ENCODE assay signal across 24 cellular contexts in the genomic region with DNA sequence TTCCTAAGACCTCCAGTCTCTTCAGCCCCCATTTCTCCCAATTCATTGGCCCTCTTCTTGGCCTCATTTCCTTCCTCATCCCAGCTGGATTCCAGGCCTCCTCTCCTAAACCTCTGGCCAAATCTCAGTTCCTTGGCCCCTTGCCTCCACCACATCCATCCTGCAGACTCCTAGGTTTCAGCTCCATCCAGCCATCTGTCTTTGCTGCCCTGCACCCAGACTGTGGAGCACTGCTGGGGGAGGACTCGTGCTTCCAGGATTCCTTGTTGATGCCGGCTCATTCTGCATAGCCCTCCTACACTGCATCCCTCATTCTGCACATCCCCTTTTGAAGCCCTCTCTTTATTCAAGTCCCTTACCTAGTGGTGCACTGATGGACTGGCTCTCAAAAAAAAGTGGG. TPM values are rescaled to one million over a fixed set of nuclear protein-coding genes. Genes with fewer than 3 reads are reported as not detected.
DNase-seq lines count a peak whose midpoint lies in the region; ATAC-seq, FAIRE-seq and TF ChIP-seq lines count a peak whose summit lies in the region.
"Had no signal": no experiment of that assay in that cellular context is flagged by ENCODE, and none has a peak within 500 bp of the region (broad histone marks: within the 10 kb centered on the region; RNA-seq: fewer than 3 reads in every experiment).

No MANE protein-coding gene starts in this region.

- BruUV-seq in IMR-90 (replicated peaks; lab: Mats Ljungman, UMichigan), result no TSS peak
- BruUV-seq in mammary epithelial cell (replicated peaks; lab: Mats Ljungman, UMichigan), result no TSS peak

- H2AK5ac ChIP-seq in IMR-90 (ENCODE audit: low read depth, low read length), result 0 out of 2 replicates have a peak overlapping the region, but pooled peaks have one; percentile 24

- H3K4me3 ChIP-seq in IMR-90 (ENCODE audit: insufficient read depth, low read depth, low read length), result no peak overlapping the region
- no peak overlapping the region for H3K4me3 ChIP-seq in bronchial epithelial cell (ENCODE audit: low read depth, low read length)
- no peak overlapping the region for H3K4me3 ChIP-seq in mammary epithelial cell (replicated peaks in 1 of 3; ENCODE audit: insufficient read depth in 1 of 3, low read depth in 2 of 3, low read length in 3 of 3)
- H3K4me3 ChIP-seq: GM23338 had no signal

- no peak overlapping the region for H4K8ac ChIP-seq in IMR-90 (ENCODE audit: low read depth in 2 of 2, low read length in 2 of 2)

- intact Hi-C loops in IMR-90 (cut with micrococcal nuclease) (loop anchor here (10.0 kb wide), 1 partner anchor 594 kb away; no protein-coding TSS in a partner anchor), posterior vena cava (cut with DNase I) (no loop called here), mammary epithelial cell (cut with micrococcal nuclease) (no loop called here)

- DNase-seq in IMR-90, result no peak
- no peak for DNase-seq in bronchial epithelial cell (ENCODE audit: low read depth)
- DNase-seq in posterior vena cava (ENCODE audit: low spot score), result peak; percentile 37
- no peak for DNase-seq in SHP77 treated with DMSO at 0.1 percent for 48 hours (lab: John Stamatoyannopoulos, UW)
- no peak for DNase-seq in mammary epithelial cell
- DNase-seq: ACHN; BE2C; C1 segment of cervical spinal cord; Caco-2; CD4-positive, CD25-positive, alpha-beta regulatory T cell; DMS153; DMS79; GDM1; HCEC 1CT had no signal

- peaks cover 49% of the 10 kb centered on the region for H3K4me1 Mint-ChIP-seq in nephron

- H4K91ac ChIP-seq in IMR-90 (ENCODE audit: insufficient read depth, low read depth, low read length), result no peak overlapping the region

- H3K79me2 ChIP-seq in mammary epithelial cell (ENCODE audit: insufficient read depth, low read length), result no peaks in the 10 kb centered on the region

- no peak for TF ChIP-seq RAD21 in IMR-90 (IDR thresholded peaks at IDR 0.05; ENCODE audit: low read length)

- no peak overlapping the region for H4K5ac ChIP-seq in IMR-90 (ENCODE audit: low read depth, low read length)

- no peaks in the 10 kb centered on the region for H4K20me1 ChIP-seq in IMR-90 (ENCODE audit: insufficient read depth, low read length)
- H4K20me1 ChIP-seq in mammary epithelial cell (ENCODE audit: insufficient read depth, low read length), result no peaks in the 10 kb centered on the region

- peak overlapping the region in 1 of 3 experiments; percentile 22 for H3K4me3 Mint-ChIP-seq in nephron
- H3K4me3 Mint-ChIP-seq: CD4-positive, CD25-positive, alpha-beta regulatory T cell; GM23338 had no signal

- H3K27ac ChIP-seq in IMR-90 (ENCODE audit: insufficient read depth, low read length) (no peak overlapping the region), mammary epithelial cell (ENCODE audit: insufficient read depth, low read depth, low read length) (no peak overlapping the region)
- H3K27ac ChIP-seq: HL-60 had no signal

- dilution Hi-C loops in IMR-90 (cut with HindIII; ENCODE audit: low sequenced_read_pairs, unreplicated experiment) (no loop called here), mammary epithelial cell (cut with HindIII; ENCODE audit: low sequenced_read_pairs) (no loop called here)

- no peak overlapping the region for H3K14ac ChIP-seq in IMR-90 (replicated peaks; ENCODE audit: low read depth, low read length)

- no peaks in the 10 kb centered on the region for H3K36me3 Mint-ChIP-seq in nephron (ENCODE audit: low read depth)
- H3K36me3 Mint-ChIP-seq: CD4-positive, CD25-positive, alpha-beta regulatory T cell had no signal

- H2BK15ac ChIP-seq in IMR-90 (ENCODE audit: low read depth, low read length), result no peak overlapping the region

- in situ Hi-C loops in IMR-90 (cut with MboI; ENCODE audit: low sequenced_read_pairs), result no loop called here
- in situ Hi-C loops in mammary epithelial cell (cut with MboI; ENCODE audit: low sequenced_read_pairs in 2 of 2), result loop anchor here in 1 of 2 donors (25.0 kb wide), 1 partner anchor 98 kb away; no protein-coding TSS in a partner anchor

- CTCF ChIA-PET in IMR-90 (lab: Yijun Ruan, JAX) (no interaction called here), mammary epithelial cell (lab: Charles Lee; ENCODE audit: low non-redundant PET) (no interaction called here)

- no peak overlapping the region for H3K18ac ChIP-seq in IMR-90 (ENCODE audit: low read depth, low read length)

- no CpG with 5 or more reads among the region's 2 CpGs for WGBS in IMR-90 (ENCODE audit: extremely low coverage in 2 of 2, insufficient read length in 1 of 2), 2 experiments
- WGBS in mammary epithelial cell (ENCODE audit: low coverage, missing lambda C conversion rate), result 73% methylated on average over 2 of the region's 2 CpGs

- no peaks in the 10 kb centered on the region for H3K9me3 Mint-ChIP-seq in nephron
- H3K9me3 Mint-ChIP-seq: CD4-positive, CD25-positive, alpha-beta regulatory T cell; GM23338 had no signal

- TF ChIP-seq CTCF in IMR-90 (conservative IDR thresholded peaks at IDR 0.05; ENCODE audit: low read depth, low read length) (no peak), bronchial epithelial cell (IDR thresholded peaks at IDR 0.05; ENCODE audit: insufficient read depth, low read length, severe bottlenecking) (no peak), nephron (IDR thresholded peaks at IDR 0.05; ENCODE audit: unreplicated experiment in 3 of 3) (no peak), mammary epithelial cell (conservative IDR thresholded peaks at IDR 0.05 in 1 of 2, IDR thresholded peaks at IDR 0.05 in 1 of 2; ENCODE audit: extremely low read depth in 1 of 2, insufficient read depth in 1 of 2, low read depth in 1 of 2, low read length in 2 of 2) (no peak)

- H3K4me1 ChIP-seq in IMR-90 (ENCODE audit: control insufficient read depth, insufficient read depth, low read length) (peaks cover 18% of the 10 kb centered on the region), mammary epithelial cell (ENCODE audit: insufficient read depth, low read length) (peaks cover 5% of the 10 kb centered on the region)
- H3K4me1 ChIP-seq: BE2C, Caco-2 had no signal

- ATAC-seq in IMR-90 (ENCODE audit: low read depth), result no peak
- ATAC-seq in activated CD4-positive, CD25-positive, alpha-beta regulatory T cell treated with anti-CD3 and anti-CD28 coated beads, Interleukin-2, amount 50 U/mL, for 24 hours, result no peak
- ATAC-seq: GM23338 had no signal

- H2AK9ac ChIP-seq in IMR-90 (replicated peaks; ENCODE audit: low read depth, low read length, poor library complexity), result no peak overlapping the region

- TF ChIP-seq POLR2A in IMR-90 (IDR thresholded peaks at IDR 0.05; ENCODE audit: low read depth, low read length), result no peak

- FAIRE-seq in bronchial epithelial cell (lab: Jason Lieb, UNC), result peak; percentile 28
- FAIRE-seq: A204.1, GM12892, GM18507, H54 had no signal

- H2BK120ac ChIP-seq in IMR-90 (ENCODE audit: low read depth, low read length), result no peak overlapping the region; the same call in 1 of the 2 replicates

- H2AFZ ChIP-seq in IMR-90 (replicated peaks; ENCODE audit: low read length, poor library complexity) (no peak overlapping the region), mammary epithelial cell (ENCODE audit: low read depth, low read length) (no peak overlapping the region)
- H2AFZ ChIP-seq: GM23338 had no signal

- H3K9me1 ChIP-seq in IMR-90 (ENCODE audit: insufficient read depth, low read length), result peaks cover 8% of the 10 kb centered on the region; the same call in 1 of the 2 replicates

- H3K4ac ChIP-seq in IMR-90 (ENCODE audit: low read depth, low read length), result no peak overlapping the region; the same call in 1 of the 2 replicates

- H3K79me1 ChIP-seq in IMR-90 (ENCODE audit: low read depth in 1 of 2, low read length in 2 of 2), result peaks cover 0 to 11% of the 10 kb centered on the region in 2 experiments; a peak in 1 of 4 replicates

- H3K23ac ChIP-seq in IMR-90 (ENCODE audit: low read depth, low read length), result no peak overlapping the region

- H3K9ac ChIP-seq in IMR-90 (ENCODE audit: low read depth, low read length), result no peak overlapping the region
- H3K9ac ChIP-seq in mammary epithelial cell (ENCODE audit: insufficient read depth, low read length), result no peak overlapping the region

- no peaks in the 10 kb centered on the region for H3K27me3 ChIP-seq in IMR-90 (ENCODE audit: control insufficient read depth, insufficient read depth, low read length)
- no peaks in the 10 kb centered on the region for H3K27me3 ChIP-seq in bronchial epithelial cell (ENCODE audit: control insufficient read depth, insufficient read depth, low read length)
- H3K27me3 ChIP-seq in mammary epithelial cell (ENCODE audit: insufficient read depth, low read length), result no peaks in the 10 kb centered on the region
- H3K27me3 ChIP-seq: BE2C had no signal

- no peak overlapping the region for H2BK20ac ChIP-seq in IMR-90 (ENCODE audit: low read depth, low read length)

- no peak overlapping the region for H2BK5ac ChIP-seq in IMR-90 (ENCODE audit: low read depth, low read length, poor library complexity, severe bottlenecking)

- no peaks in the 10 kb centered on the region for H3K9me3 ChIP-seq in IMR-90 (ENCODE audit: control insufficient read depth, insufficient read depth, low read length)
- H3K9me3 ChIP-seq in mammary epithelial cell (replicated peaks; ENCODE audit: insufficient read depth, low read length), result no peaks in the 10 kb centered on the region
- H3K9me3 ChIP-seq: BE2C, Caco-2 had no signal

- H3K36me3 ChIP-seq in IMR-90 (ENCODE audit: control insufficient read depth, insufficient read depth, low read length) (no peaks in the 10 kb centered on the region), bronchial epithelial cell (ENCODE audit: control insufficient read depth, insufficient read depth, low read length) (no peaks in the 10 kb centered on the region), mammary epithelial cell (ENCODE audit: insufficient read depth, low read length) (no peaks in the 10 kb centered on the region)
- H3K36me3 ChIP-seq: BE2C had no signal

- POLR2A ChIA-PET in IMR-90 (lab: Charles Lee; ENCODE audit: unreplicated experiment), result interaction anchor here (0.6 kb wide), 1 partner anchor 45 kb away, joined by 3 read pairs; no protein-coding TSS in a partner anchor

- no peaks in the 10 kb centered on the region for H3K27me3 Mint-ChIP-seq in nephron (ENCODE audit: low read depth)

- H3K56ac ChIP-seq in IMR-90 (ENCODE audit: extremely low read depth, insufficient read depth, low read length), result no peak overlapping the region

- no peak overlapping the region for H3K4me2 ChIP-seq in IMR-90 (ENCODE audit: low read depth, low read length)
- no peak overlapping the region for H3K4me2 ChIP-seq in mammary epithelial cell (ENCODE audit: insufficient read depth, low read depth, low read length)
- H3K4me2 ChIP-seq: GM23338 had no signal

- peak overlapping the region in 2 of 3 experiments; percentile 90 to 99 for H3K27ac Mint-ChIP-seq in nephron
- H3K27ac Mint-ChIP-seq: CD4-positive, CD25-positive, alpha-beta regulatory T cell; GM23338 had no signal

TF ChIP-seq in IMR-90, 13 proteins besides CTCF, POLR2A, EP300 and RAD21:
- TF ChIP-seq RFX5 (IDR thresholded peaks at IDR 0.05; ENCODE audit: low read depth, low read length), result no peak

RNA-seq across cellular contexts. Expression of a gene that starts 6.8 kb away (rescaled TPM):
- total RNA-seq in IMR-90 (2012; rRNA removed), result 1.6 and 1.9 TPM in 2 replicates
- 12.2 and 15.6 TPM in 2 replicates for polyA plus RNA-seq in IMR-90 (2012; rRNA removed)
- 8.4 and 13.4 TPM in 2 replicates for polyA plus RNA-seq in IMR-90 (2012; cell fraction: cytosol; rRNA removed)
- 2.1 and 3.1 TPM in 2 replicates for polyA plus RNA-seq in IMR-90 (2012; cell fraction: nucleus; rRNA removed; ENCODE audit: low replicate concordance)
- 0.13 TPM in 1 of 2 replicates, not detected in the other for total RNA-seq in bronchial epithelial cell
- total RNA-seq in posterior vena cava, result 100 to 1,000 TPM in 1 of 2 donors, 10 to 100 TPM in 1; 62.4 to 155 TPM
- total RNA-seq in mammary epithelial cell, result under 1 TPM; 0.50 to 0.68 TPM
- polyA plus RNA-seq in mammary epithelial cell, result 0.10 TPM
- not detected for polyA minus RNA-seq in mammary epithelial cell
- total RNA-seq: Caco-2; CD4-positive, CD25-positive, alpha-beta regulatory T cell; Daoy; HT1080 had no signal

Comparison
In these comparisons a context has a peak if more than half of its experiments do, and no peak if none do; other contexts are left out.
1. RNA of a gene that starts 6.8 kb away (total RNA-seq): 62.4 to 155 TPM in posterior vena cava; 1.6 to 1.9 TPM in IMR-90, 0.50 to 0.68 TPM in mammary epithelial cell and 0.13 TPM in bronchial epithelial cell; every median in the first group is over 10 times any median in the second.